In genomic region chr4:159977907-159978617, GRCh38 we compare ENCODE assay signal across 23 cellular contexts.
DNase-seq lines count a peak whose midpoint lies in the region; FAIRE-seq and TF ChIP-seq lines count a peak whose summit lies in the region.
"Had no signal": no experiment of that assay in that cellular context is flagged by ENCODE, and none has a peak within 500 bp of the region (broad histone marks: within the 10 kb centered on the region; RNA-seq: fewer than 3 reads in every experiment).

No MANE protein-coding gene starts in this region.

- H4K91ac ChIP-seq in H1 (replicated peaks; ENCODE audit: insufficient read length, low read length): no peak overlapping the region

- dilution Hi-C loops in mammary epithelial cell (cut with HindIII; ENCODE audit: low sequenced_read_pairs): no loop called here

- no peak overlapping the region for H4K5ac ChIP-seq in H1 (ENCODE audit: insufficient read length, low read depth, low read length)

- POLR2A ChIA-PET in MCF 10A (lab: Yijun Ruan, JAX) (no interaction called here), H1 (lab: Charles Lee; ENCODE audit: partially characterized antibody) (no interaction called here)

- in situ Hi-C loops in mammary epithelial cell (cut with MboI; ENCODE audit: low sequenced_read_pairs in 2 of 2): no loop called here

- H3K4me1 ChIP-seq in mammary epithelial cell (ENCODE audit: insufficient read depth, low read length) (no peaks in the 10 kb centered on the region), H1 (replicated peaks in 1 of 4; ENCODE audit: control insufficient read depth in 3 of 4, insufficient read depth in 4 of 4, low read length in 3 of 4) (peaks cover 0 to 7% (median 2%) of the 10 kb centered on the region in 4 experiments; a peak in 2 of 7 replicates)
- H3K4me1 ChIP-seq: Peyer's patch had no signal

- H2BK5ac ChIP-seq in H1 (ENCODE audit: low read depth, low read length): no peak overlapping the region

- H3K79me2 ChIP-seq in mammary epithelial cell (ENCODE audit: insufficient read depth, low read length): no peaks in the 10 kb centered on the region
- no peaks in the 10 kb centered on the region for H3K79me2 ChIP-seq in H1 (ENCODE audit: control insufficient read depth in 1 of 2, insufficient read depth in 2 of 2, low read length in 2 of 2)

- no peak overlapping the region for H3K4me2 ChIP-seq in mammary epithelial cell (ENCODE audit: insufficient read depth, low read depth, low read length)
- H3K4me2 ChIP-seq in H1 (ENCODE audit: insufficient read depth in 1 of 2, low read depth in 2 of 2, low read length in 2 of 2): no peak overlapping the region

- H4K20me1 ChIP-seq in mammary epithelial cell (ENCODE audit: insufficient read depth, low read length) (no peaks in the 10 kb centered on the region), H1 (replicated peaks in 1 of 2; ENCODE audit: control insufficient read depth in 1 of 2, insufficient read depth in 2 of 2, low read length in 2 of 2) (no peaks in the 10 kb centered on the region)

- WGBS in mammary epithelial cell (ENCODE audit: low coverage, missing lambda C conversion rate): 81% methylated on average over 9 of the region's 9 CpGs
- 91% methylated on average over 9 of the region's 9 CpGs; no CpG with 5 or more reads in 1 of the 2 experiments for WGBS in H1 (ENCODE audit: extremely low coverage in 1 of 2, insufficient coverage in 1 of 2, insufficient read length in 1 of 2, insufficient replicate concordance in 2 of 2, low coverage in 1 of 2, low lambda C conversion rate in 2 of 2, missing lambda C conversion rate in 1 of 2), 2 experiments

- BruUV-seq in mammary epithelial cell (replicated peaks; lab: Mats Ljungman, UMichigan): no TSS peak
- BruUV-seq in MCF 10A (replicated peaks; lab: Mats Ljungman, UMichigan): no TSS peak

- H3K23ac ChIP-seq in H1 (ENCODE audit: insufficient read length): no peak overlapping the region

- no peak overlapping the region for H4K8ac ChIP-seq in H1 (ENCODE audit: extremely low read depth, insufficient read depth, low read length)

- H3K36me3 Mint-ChIP-seq in MCF 10A (ENCODE audit: insufficient read depth, unreplicated experiment): no peaks in the 10 kb centered on the region
- no peaks in the 10 kb centered on the region for H3K36me3 Mint-ChIP-seq in CD14-positive monocyte
- H3K36me3 Mint-ChIP-seq in endothelial cell (ENCODE audit: low read depth, unreplicated experiment): no peaks in the 10 kb centered on the region
- H3K36me3 Mint-ChIP-seq: CD8-positive, alpha-beta memory T cell had no signal

- H3K4me3 Mint-ChIP-seq in MCF 10A (ENCODE audit: unreplicated experiment): no peak overlapping the region
- no peak overlapping the region for H3K4me3 Mint-ChIP-seq in CD14-positive monocyte
- no peak overlapping the region for H3K4me3 Mint-ChIP-seq in endothelial cell (ENCODE audit: unreplicated experiment)
- H3K4me3 Mint-ChIP-seq: B cell; CD8-positive, alpha-beta memory T cell had no signal

- no peak for FAIRE-seq in H1 (lab: Jason Lieb, UNC)
- FAIRE-seq: GM18507 had no signal

- no peak overlapping the region for H2AK5ac ChIP-seq in H1 (ENCODE audit: low read depth, low read length)

- CTCF ChIA-PET in mammary epithelial cell (lab: Charles Lee; ENCODE audit: low non-redundant PET) (no interaction called here), MCF 10A (lab: Yijun Ruan, JAX) (interaction anchor here (0.7 kb wide), 1 partner anchor 407 kb away, joined by 3 read pairs; no protein-coding TSS in a partner anchor), H1 (lab: Charles Lee; ENCODE audit: partially characterized antibody) (interaction anchor here (1.4 kb wide), 1 partner anchor 159 kb away, joined by 3 read pairs; no protein-coding TSS in a partner anchor)

- H3K27ac Mint-ChIP-seq in MCF 10A (ENCODE audit: low read depth, unreplicated experiment) (no peak overlapping the region), CD14-positive monocyte (no peak overlapping the region), endothelial cell (ENCODE audit: unreplicated experiment) (no peak overlapping the region)
- H3K27ac Mint-ChIP-seq: B cell; CD8-positive, alpha-beta memory T cell had no signal

- H2BK20ac ChIP-seq in H1 (ENCODE audit: low read length): 0 out of 2 replicates have a peak overlapping the region, but pooled peaks have one; percentile 82

- H3K56ac ChIP-seq in H1 (replicated peaks; ENCODE audit: insufficient read length, low read depth, low read length): no peak overlapping the region

- H2BK120ac ChIP-seq in H1 (replicated peaks; ENCODE audit: low read depth, low read length): no peak overlapping the region

- H3K9me3 ChIP-seq in mammary epithelial cell (replicated peaks; ENCODE audit: insufficient read depth, low read length) (no peaks in the 10 kb centered on the region), H1 (ENCODE audit: insufficient read depth in 2 of 2, low read depth in 1 of 2, low read length in 1 of 2) (0 out of 4 replicates have a peak, but pooled peaks cover under 1% of the 10 kb centered on the region in 2 experiments)
- H3K9me3 ChIP-seq: MG63, Peyer's patch had no signal

- no peak overlapping the region for H2BK12ac ChIP-seq in H1 (ENCODE audit: low read depth, low read length)

- H3K9ac ChIP-seq in mammary epithelial cell (ENCODE audit: insufficient read depth, low read length) (no peak overlapping the region), H1 (replicated peaks in 1 of 4; ENCODE audit: extremely low read depth in 1 of 4, low read depth in 3 of 4, low read length in 3 of 4) (no peak overlapping the region)

- H2BK15ac ChIP-seq in H1 (ENCODE audit: low read length): no peak overlapping the region

- no peak overlapping the region for H3K4me3 ChIP-seq in mammary epithelial cell (replicated peaks in 1 of 3; ENCODE audit: insufficient read depth in 1 of 3, low read depth in 2 of 3, low read length in 3 of 3)
- H3K4me3 ChIP-seq in H1 (ENCODE audit: extremely low read depth in 1 of 4, insufficient read depth in 2 of 4, low read depth in 3 of 4, low read length in 4 of 4): no peak overlapping the region
- H3K4me3 ChIP-seq: MG63, Peyer's patch, SK-N-MC had no signal

- H3K27ac ChIP-seq in mammary epithelial cell (ENCODE audit: insufficient read depth, low read depth, low read length) (no peak overlapping the region), H1 (ENCODE audit: low read depth, low read length) (no peak overlapping the region)
- H3K27ac ChIP-seq: C4-2B, Peyer's patch, SK-N-MC had no signal

- H2AFZ ChIP-seq in mammary epithelial cell (ENCODE audit: low read depth, low read length) (no peak overlapping the region), H1 (ENCODE audit: low read length) (no peak overlapping the region)

- no peak for TF ChIP-seq EP300 in H1 (IDR thresholded peaks at IDR 0.05; ENCODE audit: borderline replicate concordance in 1 of 2, low read depth in 2 of 2, low read length in 2 of 2)

- TF ChIP-seq CTCF in mammary epithelial cell (conservative IDR thresholded peaks at IDR 0.05 in 1 of 2, IDR thresholded peaks at IDR 0.05 in 1 of 2; ENCODE audit: extremely low read depth in 1 of 2, insufficient read depth in 1 of 2, low read depth in 1 of 2, low read length in 2 of 2) (no peak), MCF 10A (IDR thresholded peaks at IDR 0.05; ENCODE audit: unreplicated experiment) (no peak), H1 (IDR thresholded peaks at IDR 0.05; ENCODE audit: control extremely low read depth in 1 of 3, insufficient read depth in 1 of 3, low read depth in 1 of 3, low read length in 3 of 3) (no peak), CD14-positive monocyte (IDR thresholded peaks at IDR 0.05) (no peak), endothelial cell (IDR thresholded peaks at IDR 0.05; ENCODE audit: unreplicated experiment) (no peak)

- no peaks in the 10 kb centered on the region for H3K23me2 ChIP-seq in H1 (ENCODE audit: low read depth, low read length)

- H3K14ac ChIP-seq in H1 (ENCODE audit: insufficient read length): no peak overlapping the region

- no peak for TF ChIP-seq RAD21 in H1 (IDR thresholded peaks at IDR 0.05 in 1 of 2, conservative IDR thresholded peaks at IDR 0.05 in 1 of 2; ENCODE audit: low read depth in 2 of 2, low read length in 2 of 2)

- intact Hi-C loops in mammary epithelial cell (cut with micrococcal nuclease): no loop called here
- intact Hi-C loops in MCF 10A (cut with micrococcal nuclease): no loop called here
- intact Hi-C loops in CD14-positive monocyte (cut with micrococcal nuclease): no loop called here

- no peaks in the 10 kb centered on the region for H3K27me3 Mint-ChIP-seq in MCF 10A (ENCODE audit: insufficient read depth, unreplicated experiment)
- H3K27me3 Mint-ChIP-seq in CD14-positive monocyte (ENCODE audit: low read depth in 3 of 3): peaks cover 0 to 2% (median 0%) of the 10 kb centered on the region in 3 donors
- H3K27me3 Mint-ChIP-seq in endothelial cell (ENCODE audit: unreplicated experiment): no peaks in the 10 kb centered on the region
- H3K27me3 Mint-ChIP-seq: B cell; CD8-positive, alpha-beta memory T cell had no signal

- H3K4me1 Mint-ChIP-seq in MCF 10A (ENCODE audit: insufficient read depth, unreplicated experiment) (peaks cover 9% of the 10 kb centered on the region), CD14-positive monocyte (no peaks in the 10 kb centered on the region), endothelial cell (ENCODE audit: unreplicated experiment) (no peaks in the 10 kb centered on the region)
- H3K4me1 Mint-ChIP-seq: B cell; CD8-positive, alpha-beta memory T cell had no signal

- H3K36me3 ChIP-seq in mammary epithelial cell (ENCODE audit: insufficient read depth, low read length) (no peaks in the 10 kb centered on the region), H1 (ENCODE audit: control insufficient read depth in 2 of 4, insufficient read depth in 4 of 4, low read length in 3 of 4) (0 out of 8 replicates have a peak, but pooled peaks cover 0 to 2% (median 0%) of the 10 kb centered on the region in 4 experiments)
- H3K36me3 ChIP-seq: MG63, Peyer's patch had no signal

- H3K9me3 Mint-ChIP-seq in MCF 10A (ENCODE audit: unreplicated experiment) (peaks cover 3% of the 10 kb centered on the region), CD14-positive monocyte (peaks cover 0 to 7% (median 2%) of the 10 kb centered on the region in 7 donors), endothelial cell (ENCODE audit: unreplicated experiment) (no peaks in the 10 kb centered on the region)

- H3K4ac ChIP-seq in H1 (replicated peaks; ENCODE audit: insufficient read length, low read depth, low read length): no peak overlapping the region

- no peaks in the 10 kb centered on the region for H3K79me1 ChIP-seq in H1 (ENCODE audit: low read depth, low read length)

- TF ChIP-seq POLR2A in H1 (IDR thresholded peaks at IDR 0.05; ENCODE audit: control extremely low read depth in 1 of 2, low read depth in 2 of 2, low read length in 2 of 2): no peak

- H3K18ac ChIP-seq in H1 (ENCODE audit: extremely low read depth, low read length): no peak overlapping the region

- DNase-seq in mammary epithelial cell: peak; percentile 28
- no peak for DNase-seq in MCF 10A (ENCODE audit: unreplicated experiment)
- DNase-seq in H1 (ENCODE audit: low read depth in 1 of 2, low spot score in 2 of 2): no peak
- peak; percentile 27 for DNase-seq in kidney tubule cell (ENCODE audit: low spot score)
- peak; percentile 20 for DNase-seq in renal cortical epithelial cell (ENCODE audit: low read depth)
- DNase-seq in CD14-positive monocyte (ENCODE audit: low spot score): no peak
- DNase-seq in endothelial cell (ENCODE audit: low spot score): no peak
- no peak for DNase-seq in stimulated activated CD8-positive, alpha-beta memory T cell treated with anti-CD3 and anti-CD28 coated beads, Interleukin-4, amount 100 ng/mL, for 48 hours
- DNase-seq: Calu3; CD8-positive, alpha-beta memory T cell; DMS79 treated with DMSO at 0.1 percent for 48 hours; GF-D8; KBM-7; MG63; NCI-H2029 treated with DMSO at 0.1 percent for 48 hours; NCI-H526 treated with DMSO at 0.1 percent for 48 hours; OCI-M1; Peyer's patch; SIG-M5 had no signal

- no peaks in the 10 kb centered on the region for H3K27me3 ChIP-seq in mammary epithelial cell (ENCODE audit: insufficient read depth, low read length)
- no peaks in the 10 kb centered on the region for H3K27me3 ChIP-seq in H1 (replicated peaks in 1 of 4; ENCODE audit: control insufficient read depth in 3 of 4, extremely low read depth in 1 of 4, insufficient read depth in 3 of 4, low read length in 3 of 4)
- H3K27me3 ChIP-seq: MG63, Peyer's patch had no signal

Comparison
In these comparisons a context has a peak if more than half of its experiments do, and no peak if none do; other contexts are left out.
1. DNase-seq: peak in mammary epithelial cell (single experiment), kidney tubule cell (single experiment) and renal cortical epithelial cell (single experiment); none in MCF 10A (single experiment), H1 (0 of 2), CD14-positive monocyte (single experiment), endothelial cell (single experiment) and stimulated activated CD8-positive, alpha-beta memory T cell treated with anti-CD3 and anti-CD28 coated beads, Interleukin-4, amount 100 ng/mL, for 48 hours (single experiment).